In genomic region chr4:175891863-175892262, GRCh38 we compare ENCODE assay signal across 8 cellular contexts.
DNase-seq lines count a peak whose midpoint lies in the region; ATAC-seq and TF ChIP-seq lines count a peak whose summit lies in the region.

No MANE protein-coding gene starts in this region.

- H3K9me3 ChIP-seq in BE2C = no peaks in the 10 kb centered on the region
- no peaks in the 10 kb centered on the region for H3K9me3 ChIP-seq in esophagus squamous epithelium
- H3K9me3 ChIP-seq in vagina = no peaks in the 10 kb centered on the region

- TF ChIP-seq CTCF in BE2C (IDR thresholded peaks at IDR 0.05; ENCODE audit: low read depth, low read length) (peak; percentile 30), esophagus squamous epithelium (IDR thresholded peaks at IDR 0.05) (no peak), vagina (IDR thresholded peaks at IDR 0.05) (no peak)

- no peaks in the 10 kb centered on the region for H3K27me3 ChIP-seq in BE2C
- H3K27me3 ChIP-seq in esophagus squamous epithelium = no peaks in the 10 kb centered on the region
- no peaks in the 10 kb centered on the region for H3K27me3 ChIP-seq in vagina

- H3K27ac ChIP-seq in esophagus squamous epithelium = no peak overlapping the region
- H3K27ac ChIP-seq in vagina = no peak overlapping the region

- no peak for TF ChIP-seq POLR2A in esophagus squamous epithelium (IDR thresholded peaks at IDR 0.05)
- TF ChIP-seq POLR2A in vagina (IDR thresholded peaks at IDR 0.05) = no peak

- no peaks in the 10 kb centered on the region for H3K36me3 ChIP-seq in BE2C
- no peaks in the 10 kb centered on the region for H3K36me3 ChIP-seq in esophagus squamous epithelium
- H3K36me3 ChIP-seq in vagina = no peaks in the 10 kb centered on the region

- peak; percentile 63 for ATAC-seq in GM21786 (IDR thresholded peaks at IDR 0.05; ENCODE audit: unreplicated experiment)
- ATAC-seq in HG03097 (IDR thresholded peaks at IDR 0.05; ENCODE audit: low FRiP score, unreplicated experiment) = no peak

- 8 to 21% methylated on average over 2 of the region's 2 CpGs for WGBS in esophagus squamous epithelium, 2 donors

- intact Hi-C loops in esophagus squamous epithelium (cut with DNase I) = no loop called here
- intact Hi-C loops in vagina (cut with DNase I) = no loop called here

- DNase-seq in BE2C (no peak), NCI-H82 treated with DMSO at 0.1 percent for 48 hours (lab: John Stamatoyannopoulos, UW; ENCODE audit: unreplicated experiment) (peak; percentile 7), foreskin melanocyte (peak; percentile 58), esophagus squamous epithelium (lab: John Stamatoyannopoulos, UW) (no peak), vagina (ENCODE audit: extremely low spot score in 2 of 2) (no peak), NCI-H2171 treated with DMSO at 0.1 percent for 48 hours (lab: John Stamatoyannopoulos, UW) (no peak)

- H3K4me3 ChIP-seq in BE2C (ENCODE audit: low read depth, low read length) (no peak overlapping the region), esophagus squamous epithelium (no peak overlapping the region), vagina (no peak overlapping the region)

- no peaks in the 10 kb centered on the region for H3K4me1 ChIP-seq in BE2C
- no peaks in the 10 kb centered on the region for H3K4me1 ChIP-seq in esophagus squamous epithelium
- H3K4me1 ChIP-seq in vagina = no peaks in the 10 kb centered on the region

Comparison
In these comparisons a context has a peak if more than half of its experiments do, and no peak if none do; other contexts are left out.
1. DNase-seq: peak in NCI-H82 treated with DMSO at 0.1 percent for 48 hours (single experiment) and foreskin melanocyte (single experiment); none in BE2C (single experiment), esophagus squamous epithelium (single experiment), vagina (0 of 2) and NCI-H2171 treated with DMSO at 0.1 percent for 48 hours (single experiment).